24 cellular contexts compared by ENCODE assay signal in the genomic region with DNA sequence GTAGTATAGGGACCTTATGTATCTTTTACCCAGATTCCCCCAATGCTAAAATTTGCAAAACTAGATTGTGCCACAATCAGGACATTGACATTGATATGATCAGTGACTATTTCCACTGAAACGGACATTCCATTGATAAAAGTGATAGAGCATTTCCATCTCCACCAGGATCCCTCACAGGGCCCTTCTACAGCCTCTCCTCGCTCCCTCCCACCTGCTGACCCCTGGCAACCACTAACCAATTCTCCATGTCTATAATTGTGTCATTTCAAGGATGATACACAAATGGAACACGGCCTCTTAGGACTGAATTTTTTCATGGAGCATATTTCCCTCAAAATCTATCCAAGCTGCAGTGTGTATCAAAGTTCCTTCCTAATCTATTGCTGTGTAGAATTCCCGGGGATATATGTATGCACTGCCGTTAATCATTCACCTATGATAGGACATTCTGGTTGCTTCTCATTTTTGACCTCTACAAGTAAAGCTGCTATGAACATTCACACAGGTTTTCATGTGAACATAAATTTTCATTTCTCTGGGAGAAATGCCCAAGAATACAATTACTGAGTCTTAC.
DNase-seq lines count a peak whose midpoint lies in the region; ATAC-seq and TF ChIP-seq lines count a peak whose summit lies in the region.
"Had no signal": no experiment of that assay in that cellular context is flagged by ENCODE, and none has a peak within 500 bp of the region (broad histone marks: within the 10 kb centered on the region; RNA-seq: fewer than 3 reads in every experiment).

No MANE protein-coding gene starts in this region.

- no peak overlapping the region for H3K9ac ChIP-seq in duodenal mucosa (ENCODE audit: low read depth in 1 of 2, low read length in 2 of 2)
- H3K9ac ChIP-seq: SK-N-SH had no signal

- H3K79me2 ChIP-seq in OCI-LY7 (ENCODE audit: insufficient read depth, low read depth, low read length) = no peaks in the 10 kb centered on the region

- H3K36me3 Mint-ChIP-seq in natural killer cell treated with Interleukin-12 subunit alpha and Interleukin-12 subunit beta and Interleukin-15 and Interleukin-18, amount 100 ng/mL, for 72 hours = peaks cover 13% of the 10 kb centered on the region
- H3K36me3 Mint-ChIP-seq in natural killer cell = no peaks in the 10 kb centered on the region
- H3K36me3 Mint-ChIP-seq in naive thymus-derived CD8-positive, alpha-beta T cell = peaks cover 11 to 80% (median 23%) of the 10 kb centered on the region in 3 donors

- ATAC-seq in natural killer cell treated with Interleukin-12 subunit alpha and Interleukin-12 subunit beta and Interleukin-15 and Interleukin-18, amount 100 ng/mL, for 72 hours = no peak
- ATAC-seq in natural killer cell (no peak), HG03439 (IDR thresholded peaks at IDR 0.05; ENCODE audit: unreplicated experiment) (no peak)
- ATAC-seq in naive thymus-derived CD8-positive, alpha-beta T cell = no peak
- ATAC-seq: HCT116, lower lobe of right lung had no signal

- intact Hi-C loops in natural killer cell (cut with micrococcal nuclease) (no loop called here), OCI-LY7 (cut with micrococcal nuclease; ENCODE audit: unreplicated experiment) (no loop called here)

- H3K27me3 Mint-ChIP-seq in natural killer cell treated with Interleukin-12 subunit alpha and Interleukin-12 subunit beta and Interleukin-15 and Interleukin-18, amount 100 ng/mL, for 72 hours = no peaks in the 10 kb centered on the region
- H3K27me3 Mint-ChIP-seq in natural killer cell (ENCODE audit: low read depth in 2 of 2) = no peaks in the 10 kb centered on the region
- no peaks in the 10 kb centered on the region for H3K27me3 Mint-ChIP-seq in naive thymus-derived CD8-positive, alpha-beta T cell

- H3K9me3 Mint-ChIP-seq in natural killer cell treated with Interleukin-12 subunit alpha and Interleukin-12 subunit beta and Interleukin-15 and Interleukin-18, amount 100 ng/mL, for 72 hours = no peaks in the 10 kb centered on the region
- no peaks in the 10 kb centered on the region for H3K9me3 Mint-ChIP-seq in natural killer cell
- no peaks in the 10 kb centered on the region for H3K9me3 Mint-ChIP-seq in naive thymus-derived CD8-positive, alpha-beta T cell
- H3K9me3 Mint-ChIP-seq: T-helper 2 cell treated with Interferon-gamma antibody and Interleukin-4, amounts not matched to agents 5 μg/mL and 100 μg/mL, for 36 hours had no signal

- no peaks in the 10 kb centered on the region for H3K27me3 ChIP-seq in duodenal mucosa (ENCODE audit: control insufficient read depth in 1 of 2, insufficient read depth in 2 of 2, low read length in 2 of 2)
- H3K27me3 ChIP-seq: cardiac muscle cell, MG63, neutrophil had no signal

- H3K4me3 Mint-ChIP-seq in natural killer cell treated with Interleukin-12 subunit alpha and Interleukin-12 subunit beta and Interleukin-15 and Interleukin-18, amount 100 ng/mL, for 72 hours = peak overlapping the region; percentile 36
- H3K4me3 Mint-ChIP-seq in natural killer cell = no peak overlapping the region
- no peak overlapping the region for H3K4me3 Mint-ChIP-seq in naive thymus-derived CD8-positive, alpha-beta T cell
- H3K4me3 Mint-ChIP-seq: T-helper 2 cell treated with Interferon-gamma antibody and Interleukin-4, amounts not matched to agents 5 μg/mL and 100 μg/mL, for 36 hours had no signal

- H3K4me1 ChIP-seq in duodenal mucosa (ENCODE audit: control insufficient read depth in 1 of 2, insufficient read depth in 2 of 2, low read length in 2 of 2) = peaks cover 21 to 39% of the 10 kb centered on the region in 2 donors
- H3K4me1 ChIP-seq in OCI-LY7 (ENCODE audit: insufficient read depth, low read length, poor library complexity, severe bottlenecking) = no peaks in the 10 kb centered on the region
- H3K4me1 ChIP-seq: lower lobe of right lung had no signal

- H3K4me2 ChIP-seq in OCI-LY7 (ENCODE audit: low read length) = no peak overlapping the region
- H3K4me2 ChIP-seq: SK-N-SH, smooth muscle cell had no signal

- peak overlapping the region; percentile 6 to 34 for H3K27ac Mint-ChIP-seq in natural killer cell treated with Interleukin-12 subunit alpha and Interleukin-12 subunit beta and Interleukin-15 and Interleukin-18, amount 100 ng/mL, for 72 hours
- no peak overlapping the region for H3K27ac Mint-ChIP-seq in natural killer cell
- peak overlapping the region in 6 of 10 donors; percentile 18 to 87 (median 58) for H3K27ac Mint-ChIP-seq in naive thymus-derived CD8-positive, alpha-beta T cell

- H3K36me3 ChIP-seq in duodenal mucosa (ENCODE audit: control insufficient read depth in 1 of 2, insufficient read depth in 2 of 2, low read length in 2 of 2) = peaks cover 10 to 23% of the 10 kb centered on the region in 2 donors
- no peaks in the 10 kb centered on the region; the same call in 1 of the 2 replicates for H3K36me3 ChIP-seq in OCI-LY7 (ENCODE audit: insufficient read depth, low read length)
- H3K36me3 ChIP-seq: cardiac muscle cell, MG63 had no signal

- CTCF ChIA-PET in OCI-LY7 (lab: Charles Lee; ENCODE audit: unreplicated experiment) = no interaction called here

- no TSS peak for BruUV-seq in OCI-LY7 (replicated peaks; lab: Mats Ljungman, UMichigan)

- H3K27ac ChIP-seq in duodenal mucosa (ENCODE audit: low read depth, low read length) (no peak overlapping the region), OCI-LY7 (ENCODE audit: low read depth, low read length, poor library complexity, severe bottlenecking) (no peak overlapping the region)
- H3K27ac ChIP-seq: C4-2B, cardiac muscle cell, lower lobe of right lung, neutrophil had no signal

- TF ChIP-seq CTCF in natural killer cell (IDR thresholded peaks at IDR 0.05) (no peak), OCI-LY7 (conservative IDR thresholded peaks at IDR 0.05; ENCODE audit: low read length) (no peak), GM20000 (IDR thresholded peaks at IDR 0.05; ENCODE audit: extremely low read depth, missing control alignments) (no peak)

- no peaks in the 10 kb centered on the region for H4K20me1 ChIP-seq in OCI-LY7 (ENCODE audit: insufficient read depth, low read length)

- no peak for DNase-seq in natural killer cell treated with Interleukin-12 subunit alpha and Interleukin-12 subunit beta and Interleukin-15 and Interleukin-18, amount 100 ng/mL, for 72 hours (ENCODE audit: low spot score)
- no peak for DNase-seq in natural killer cell
- no peak for DNase-seq in naive thymus-derived CD8-positive, alpha-beta T cell
- no peak for DNase-seq in OCI-LY7 (ENCODE audit: low spot score)
- DNase-seq in GM20000 (ENCODE audit: low spot score) = no peak
- DNase-seq: activated CD4-positive, alpha-beta T cell treated with anti-CD3 and anti-CD28 coated beads, Interleukin-2, amount 50 U/mL, for 4 hours; activated naive CD4-positive, alpha-beta T cell treated with Interleukin-2 at 50 U/mL for 16 hours; anterior cingulate cortex; cortex of kidney; EL; lower lobe of right lung; MG63; NCI-H1417; NCI-H2081 treated with DMSO at 0.1 percent for 48 hours; NCI-H774; SK-N-SH had no signal

- peaks cover 27 to 30% of the 10 kb centered on the region in 2 donors for H3K4me1 Mint-ChIP-seq in natural killer cell treated with Interleukin-12 subunit alpha and Interleukin-12 subunit beta and Interleukin-15 and Interleukin-18, amount 100 ng/mL, for 72 hours (ENCODE audit: low read depth in 2 of 2)
- peaks cover 4 to 5% of the 10 kb centered on the region in 2 donors for H3K4me1 Mint-ChIP-seq in natural killer cell
- H3K4me1 Mint-ChIP-seq in naive thymus-derived CD8-positive, alpha-beta T cell = peaks cover 14 to 36% (median 26%) of the 10 kb centered on the region in 4 donors

- no peaks in the 10 kb centered on the region for H3K9me3 ChIP-seq in duodenal mucosa (ENCODE audit: control insufficient read depth in 1 of 2, low read length in 2 of 2)
- no peaks in the 10 kb centered on the region for H3K9me3 ChIP-seq in OCI-LY7 (ENCODE audit: low read length)
- H3K9me3 ChIP-seq: lower lobe of right lung, MG63, neutrophil, SK-N-SH had no signal

- no peaks in the 10 kb centered on the region for H3K9me2 ChIP-seq in OCI-LY7 (ENCODE audit: insufficient read depth, low read length)
- H3K9me2 ChIP-seq: SK-N-SH had no signal

- no peak overlapping the region for H2AFZ ChIP-seq in OCI-LY7 (ENCODE audit: low read length)

- POLR2A ChIA-PET in naive thymus-derived CD8-positive, alpha-beta T cell (lab: Charles Lee) = no interaction called here
- POLR2A ChIA-PET in OCI-LY7 (lab: Charles Lee) = no interaction called here

- peak overlapping the region; percentile 36 to 53 for H3K4me3 ChIP-seq in duodenal mucosa (ENCODE audit: low read depth in 1 of 2, low read length in 2 of 2)
- no peak overlapping the region for H3K4me3 ChIP-seq in OCI-LY7 (ENCODE audit: low read depth, low read length, poor library complexity, severe bottlenecking)
- H3K4me3 ChIP-seq: cardiac muscle cell, lower lobe of right lung, MG63, smooth muscle cell had no signal

Comparison
In these comparisons a context has a peak if more than half of its experiments do, and no peak if none do; other contexts are left out.
1. H3K27ac Mint-ChIP-seq: peak in natural killer cell treated with Interleukin-12 subunit alpha and Interleukin-12 subunit beta and Interleukin-15 and Interleukin-18, amount 100 ng/mL, for 72 hours (2 of 2) and naive thymus-derived CD8-positive, alpha-beta T cell (6 of 10); none in natural killer cell (0 of 2).